In genomic region chr17:44065668-44066203, GRCh38 we compare ENCODE assay signal across 1 cellular context.
TF ChIP-seq lines count a peak whose summit lies in the region.

No MANE protein-coding gene starts in this region.

TF ChIP-seq in GM12878, 131 proteins besides CTCF, POLR2A, EP300 and RAD21 (continued from another document):
- TF ChIP-seq CEBPZ (IDR thresholded peaks at IDR 0.05; ENCODE audit: low read depth, low read length) (no peak), ZNF687 (IDR thresholded peaks at IDR 0.05) (no peak), MXI1 (IDR thresholded peaks at IDR 0.05; ENCODE audit: low read depth, low read length) (no peak), ETV6 (conservative IDR thresholded peaks at IDR 0.05 in 1 of 2, IDR thresholded peaks at IDR 0.05 in 1 of 2; ENCODE audit: borderline replicate concordance in 1 of 2, low read depth in 1 of 2) (no peak), MEF2B (IDR thresholded peaks at IDR 0.05; ENCODE audit: partially characterized antibody, poor library complexity, severe bottlenecking) (no peak)
